11 cellular contexts compared by ENCODE assay signal in genomic region chr20:9615766-9616454, GRCh38.
DNase-seq lines count a peak whose midpoint lies in the region; ATAC-seq and TF ChIP-seq lines count a peak whose summit lies in the region.
"Had no signal": no experiment of that assay in that cellular context is flagged by ENCODE, and none has a peak within 500 bp of the region (broad histone marks: within the 10 kb centered on the region; RNA-seq: fewer than 3 reads in every experiment).

No MANE protein-coding gene starts in this region.

- H3K4me3 Mint-ChIP-seq in stimulated activated effector memory CD8-positive, alpha-beta T cell treated with anti-CD3 and anti-CD28 coated beads, Interleukin-12 subunit alpha, Interleukin-12 subunit beta, amount 100 ng/mL, for 72 hours: no peak overlapping the region
- H3K4me3 Mint-ChIP-seq: activated T-cell treated with anti-CD3 and anti-CD28 coated beads, Interleukin-2, amount 50 U/mL, for 4 hours had no signal

- H3K9me3 Mint-ChIP-seq in stimulated activated effector memory CD8-positive, alpha-beta T cell treated with anti-CD3 and anti-CD28 coated beads, Interleukin-12 subunit alpha, Interleukin-12 subunit beta, amount 100 ng/mL, for 72 hours: no peaks in the 10 kb centered on the region
- H3K9me3 Mint-ChIP-seq: activated T-cell treated with anti-CD3 and anti-CD28 coated beads, Interleukin-2, amount 50 U/mL, for 4 hours had no signal

- no peak overlapping the region for H3K4me3 ChIP-seq in gastroesophageal sphincter

- no peak overlapping the region for H3K27ac ChIP-seq in gastroesophageal sphincter

- H3K4me1 Mint-ChIP-seq in stimulated activated effector memory CD8-positive, alpha-beta T cell treated with anti-CD3 and anti-CD28 coated beads, Interleukin-12 subunit alpha, Interleukin-12 subunit beta, amount 100 ng/mL, for 72 hours: no peaks in the 10 kb centered on the region

- no peaks in the 10 kb centered on the region for H3K4me1 ChIP-seq in gastroesophageal sphincter

- CTCF ChIA-PET in GM10248 (lab: Yijun Ruan, JAX): interaction anchor here (1.1 to 8.8 kb wide), 10 partner anchors 16 to 1927 kb away, joined by 3 to 193 read pairs (median 6); no protein-coding TSS in a partner anchor

- peak; percentile 95 for ATAC-seq in GM19463 (IDR thresholded peaks at IDR 0.05; ENCODE audit: unreplicated experiment)
- ATAC-seq in HG03045 (IDR thresholded peaks at IDR 0.05; ENCODE audit: unreplicated experiment): peak; percentile 91
- ATAC-seq in gastroesophageal sphincter: no peak
- no peak for ATAC-seq in stimulated activated effector memory CD8-positive, alpha-beta T cell treated with anti-CD3 and anti-CD28 coated beads, Interleukin-12 subunit alpha, Interleukin-12 subunit beta, amount 100 ng/mL, for 72 hours
- no peak for ATAC-seq in omental fat pad (ENCODE audit: low FRiP score)
- ATAC-seq: activated T-cell treated with anti-CD3 and anti-CD28 coated beads, Interleukin-2, amount 50 U/mL, for 4 hours had no signal

- no peaks in the 10 kb centered on the region for H3K36me3 Mint-ChIP-seq in stimulated activated effector memory CD8-positive, alpha-beta T cell treated with anti-CD3 and anti-CD28 coated beads, Interleukin-12 subunit alpha, Interleukin-12 subunit beta, amount 100 ng/mL, for 72 hours

- H3K27ac Mint-ChIP-seq in stimulated activated effector memory CD8-positive, alpha-beta T cell treated with anti-CD3 and anti-CD28 coated beads, Interleukin-12 subunit alpha, Interleukin-12 subunit beta, amount 100 ng/mL, for 72 hours: no peak overlapping the region

- no peak for TF ChIP-seq POLR2A in gastroesophageal sphincter (IDR thresholded peaks at IDR 0.05)

- peaks cover 5% of the 10 kb centered on the region for H3K27me3 ChIP-seq in gastroesophageal sphincter

- H3K9me3 ChIP-seq in gastroesophageal sphincter: no peaks in the 10 kb centered on the region

- TF ChIP-seq EP300 in gastroesophageal sphincter (IDR thresholded peaks at IDR 0.05): no peak

- POLR2A ChIA-PET in GM10248 (lab: Yijun Ruan, JAX): no interaction called here

- no peak for TF ChIP-seq CTCF in GM10248 (IDR thresholded peaks at IDR 0.05; ENCODE audit: control extremely low read depth, extremely low read depth, low read depth, missing control alignments)
- TF ChIP-seq CTCF in gastroesophageal sphincter (IDR thresholded peaks at IDR 0.05): no peak
- TF ChIP-seq CTCF in omental fat pad (IDR thresholded peaks at IDR 0.05): no peak

- DNase-seq in GM10248 (ENCODE audit: extremely low spot score) (peak; percentile 56), NCI-H2171 (lab: John Stamatoyannopoulos, UW) (peak; percentile 26), NCI-H2196 treated with DMSO at 0.1 percent for 48 hours (lab: John Stamatoyannopoulos, UW; ENCODE audit: unreplicated experiment) (no peak), omental fat pad (ENCODE audit: low spot score) (no peak)
- DNase-seq in stimulated activated effector memory CD8-positive, alpha-beta T cell treated with anti-CD3 and anti-CD28 coated beads, Interleukin-12 subunit alpha, Interleukin-12 subunit beta, amount 100 ng/mL, for 72 hours (ENCODE audit: low spot score in 2 of 2): no peak
- DNase-seq: activated T-cell treated with anti-CD3 and anti-CD28 coated beads, Interleukin-2, amount 50 U/mL, for 4 hours; NCI-H1417; occipital lobe had no signal

- WGBS in gastroesophageal sphincter (ENCODE audit: low coverage in 1 of 2), 2 donors: 59 to 63% methylated on average over 2 to 6 of the region's 8 CpGs

- no peaks in the 10 kb centered on the region for H3K36me3 ChIP-seq in gastroesophageal sphincter

Comparison
In these comparisons a context has a peak if more than half of its experiments do, and no peak if none do; other contexts are left out.
1. DNase-seq: peak in GM10248 (single experiment) and NCI-H2171 (single experiment); none in NCI-H2196 treated with DMSO at 0.1 percent for 48 hours (single experiment), stimulated activated effector memory CD8-positive, alpha-beta T cell treated with anti-CD3 and anti-CD28 coated beads, Interleukin-12 subunit alpha, Interleukin-12 subunit beta, amount 100 ng/mL, for 72 hours (0 of 2) and omental fat pad (single experiment).
2. ATAC-seq: peak in GM19463 (single experiment) and HG03045 (single experiment); none in gastroesophageal sphincter (single experiment), stimulated activated effector memory CD8-positive, alpha-beta T cell treated with anti-CD3 and anti-CD28 coated beads, Interleukin-12 subunit alpha, Interleukin-12 subunit beta, amount 100 ng/mL, for 72 hours (single experiment) and omental fat pad (single experiment).